ENCODE assay signal across 8 cellular contexts in the genomic region with DNA sequence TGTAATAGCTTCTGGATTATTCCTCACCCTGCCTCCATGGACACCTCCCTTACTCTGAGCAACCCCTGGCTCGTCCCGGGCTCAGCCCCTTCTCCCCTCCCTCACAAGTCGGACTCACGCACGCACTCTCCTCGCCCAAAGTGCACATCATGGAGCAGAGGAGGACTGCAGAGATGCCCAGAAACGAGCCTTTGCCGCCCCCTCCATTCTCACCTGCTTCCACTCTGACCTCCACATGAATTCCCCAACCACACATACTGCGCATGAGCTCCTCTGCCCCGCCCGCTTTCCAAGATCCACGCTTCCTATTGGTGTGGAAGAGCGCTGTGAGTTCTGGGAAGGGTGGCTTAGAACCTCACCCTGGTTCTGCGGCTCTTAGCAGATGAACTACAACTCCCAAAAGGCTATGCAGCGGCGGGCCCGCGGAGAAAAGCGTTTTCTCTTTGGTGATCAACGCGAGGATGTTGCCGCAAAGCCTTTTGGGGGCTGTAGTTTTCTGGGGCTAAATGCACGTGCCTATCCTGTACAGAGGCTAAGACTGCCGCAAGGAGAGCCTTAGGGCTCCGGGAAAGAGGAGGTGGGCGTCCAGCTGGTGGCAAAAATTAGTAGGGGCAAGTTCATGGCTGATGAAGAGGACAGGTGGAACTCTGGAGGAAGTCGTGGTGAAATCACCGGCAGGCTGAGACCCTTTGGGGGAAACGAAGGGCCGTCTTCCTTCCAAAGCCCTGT. TPM values are rescaled to one million over a fixed set of nuclear protein-coding genes. Genes with fewer than 3 reads are reported as not detected.
DNase-seq lines count a peak whose midpoint lies in the region; ATAC-seq, FAIRE-seq and TF ChIP-seq lines count a peak whose summit lies in the region.

A gene (minus strand): TSS at position 261 of the 729 bp plus-strand sequence. CDS start 1,618 bp downstream, outside the sequence.

- H3K4me1 ChIP-seq in OCI-LY7 (ENCODE audit: insufficient read depth, low read length, poor library complexity, severe bottlenecking) (peaks cover 16% of the 10 kb centered on the region), mononuclear cell (ENCODE audit: insufficient read depth, low read length) (peaks cover 19% of the 10 kb centered on the region)

- H3K36me3 ChIP-seq in OCI-LY7 (ENCODE audit: insufficient read depth, low read length), result peaks cover 34% of the 10 kb centered on the region

- H3K79me2 ChIP-seq in OCI-LY7 (ENCODE audit: insufficient read depth, low read depth, low read length), result peaks cover 15% of the 10 kb centered on the region

- peak within 1 kb of the TSS; percentile 98 for H3K4me2 ChIP-seq in OCI-LY7 (ENCODE audit: low read length)

- FAIRE-seq in D721Med (lab: Jason Lieb, UNC), result peak; percentile 6

- H3K4me3 ChIP-seq in OCI-LY7 (ENCODE audit: low read depth, low read length, poor library complexity, severe bottlenecking) (peak within 1 kb of the TSS; percentile 96), mononuclear cell (ENCODE audit: low read length) (peak within 1 kb of the TSS; percentile 65)

- TF ChIP-seq CTCF in D721Med (IDR thresholded peaks at IDR 0.05; ENCODE audit: insufficient read depth, missing control alignments) (no peak), OCI-LY7 (conservative IDR thresholded peaks at IDR 0.05; ENCODE audit: low read length) (no peak)

- POLR2A ChIA-PET in OCI-LY7 (lab: Charles Lee), result interaction anchor here (0.6 to 1.3 kb wide), 6 partner anchors 15 to 141 kb away, joined by 3 to 4 read pairs (median 4); no protein-coding TSS in a partner anchor

- no peak within 1 kb of the TSS for H3K27ac ChIP-seq in OCI-LY7 (ENCODE audit: low read depth, low read length, poor library complexity, severe bottlenecking)

- H3K9me3 ChIP-seq in OCI-LY7 (ENCODE audit: low read length), result no peaks in the 10 kb centered on the region
- H3K9me3 ChIP-seq in mononuclear cell (ENCODE audit: low read depth, low read length), result no peaks in the 10 kb centered on the region

- H2AFZ ChIP-seq in OCI-LY7 (ENCODE audit: low read length), result peak within 1 kb of the TSS; percentile 81

- BruUV-seq in OCI-LY7 (replicated peaks; lab: Mats Ljungman, UMichigan), result no TSS peak

- intact Hi-C loops in OCI-LY7 (cut with micrococcal nuclease; ENCODE audit: unreplicated experiment), result loop anchor here (10.0 kb wide), 1 partner anchor 290 kb away; a partner anchor contains a TSS

- peak; percentile 93 for ATAC-seq in GM21526 (IDR thresholded peaks at IDR 0.05; ENCODE audit: low FRiP score, unreplicated experiment)

- no peaks in the 10 kb centered on the region for H3K9me2 ChIP-seq in OCI-LY7 (ENCODE audit: insufficient read depth, low read length)

- H3K27me3 ChIP-seq in mononuclear cell (ENCODE audit: insufficient read depth, low read length), result no peaks in the 10 kb centered on the region

- no peaks in the 10 kb centered on the region for H4K20me1 ChIP-seq in OCI-LY7 (ENCODE audit: insufficient read depth, low read length)

- CTCF ChIA-PET in OCI-LY7 (lab: Charles Lee; ENCODE audit: unreplicated experiment), result interaction anchor here (0.6 to 1.0 kb wide), 2 partner anchors 9 to 27 kb away, joined by 3 to 5 read pairs; no protein-coding TSS in a partner anchor

- DNase-seq in D721Med (ENCODE audit: insufficient read length, low spot score), result peak; percentile 78
- DNase-seq in HuH-7.5 (ENCODE audit: low spot score), result peak; percentile 92
- DNase-seq in OCI-LY7 (ENCODE audit: low spot score), result peak; percentile 98
- peak; percentile 84 for DNase-seq in activated T-cell treated with anti-CD3 and anti-CD28 coated beads for 1 hour (ENCODE audit: low read depth)
- peak; percentile 99 for DNase-seq in epidermal melanocyte (ENCODE audit: insufficient read length, low spot score)
- peak; percentile 75 to 83 for DNase-seq in stimulated activated CD8-positive, alpha-beta memory T cell treated with anti-CD3 and anti-CD28 coated beads, Interleukin-4, amount 100 ng/mL, for 1 hour (ENCODE audit: low read depth in 2 of 2, low spot score in 1 of 2)

RNA-seq across cellular contexts. Expression of the gene that starts here (rescaled TPM):
- 131 and 137 TPM in 2 replicates for total RNA-seq in OCI-LY7 (2014; rRNA removed; shearing (Covaris generic))
- total RNA-seq in OCI-LY7 (2022), result 175 and 217 TPM in 2 replicates
- total RNA-seq in mononuclear cell, result 28.7 TPM
